Comparison of ENCODE assay signal across 9 cellular contexts in genomic region chr11:46272816-46273427, GRCh38. TPM values are rescaled to one million over a fixed set of nuclear protein-coding genes. Genes with fewer than 3 reads are reported as not detected.
A peak's percentile ranks its signal among the peaks of the same experiment; 100 is the strongest.
DNase-seq lines count a peak whose midpoint lies in the region; ATAC-seq and TF ChIP-seq lines count a peak whose summit lies in the region.
"Had no signal": no experiment of that assay in that cellular context is flagged by ENCODE, and none has a peak within 500 bp of the region (broad histone marks: within the 10 kb centered on the region; RNA-seq: fewer than 3 reads in every experiment).

No MANE protein-coding gene starts in this region.

- H3K27ac ChIP-seq in SJSA1 = peak overlapping the region; percentile 61

- no peaks in the 10 kb centered on the region; the same call in 1 of the 2 replicates for H3K36me3 ChIP-seq in SJSA1

- no peak overlapping the region for H3K4me3 Mint-ChIP-seq in activated naive CD8-positive, alpha-beta T cell treated with anti-CD3 and anti-CD28 coated beads for 36 hours
- H3K4me3 Mint-ChIP-seq in activated T-cell treated with anti-CD3 and anti-CD28 coated beads, Interleukin-2, amount 50 U/mL, for 72 hours = no peak overlapping the region
- H3K4me3 Mint-ChIP-seq: T-cell had no signal

- H3K9me3 ChIP-seq in SJSA1 (replicated peaks) = no peaks in the 10 kb centered on the region

- TF ChIP-seq CTCF in fibroblast of villous mesenchyme (IDR thresholded peaks at IDR 0.05; ENCODE audit: insufficient read depth, low read depth, low read length) = no peak

- H3K27me3 Mint-ChIP-seq in activated naive CD8-positive, alpha-beta T cell treated with anti-CD3 and anti-CD28 coated beads for 36 hours = peaks cover 13% of the 10 kb centered on the region
- H3K27me3 Mint-ChIP-seq in activated T-cell treated with anti-CD3 and anti-CD28 coated beads, Interleukin-2, amount 50 U/mL, for 72 hours (ENCODE audit: low read depth) = peaks cover 24% of the 10 kb centered on the region

- intact Hi-C loops in sciatic nerve (cut with DNase I) = no loop called here

- no peak overlapping the region for H3K27ac Mint-ChIP-seq in activated naive CD8-positive, alpha-beta T cell treated with anti-CD3 and anti-CD28 coated beads for 36 hours
- H3K27ac Mint-ChIP-seq in activated T-cell treated with anti-CD3 and anti-CD28 coated beads, Interleukin-2, amount 50 U/mL, for 72 hours = no peak overlapping the region
- H3K27ac Mint-ChIP-seq: T-cell had no signal

- H3K36me3 Mint-ChIP-seq in activated naive CD8-positive, alpha-beta T cell treated with anti-CD3 and anti-CD28 coated beads for 36 hours = no peaks in the 10 kb centered on the region
- no peaks in the 10 kb centered on the region for H3K36me3 Mint-ChIP-seq in activated T-cell treated with anti-CD3 and anti-CD28 coated beads, Interleukin-2, amount 50 U/mL, for 72 hours (ENCODE audit: insufficient read depth in 2 of 2)
- H3K36me3 Mint-ChIP-seq: T-cell had no signal

- peak; percentile 89 for ATAC-seq in sciatic nerve
- ATAC-seq in HG02852 (IDR thresholded peaks at IDR 0.05; ENCODE audit: unreplicated experiment) = no peak
- no peak for ATAC-seq in activated T-cell treated with anti-CD3 and anti-CD28 coated beads, Interleukin-2, amount 50 U/mL, for 72 hours (replicated peaks in 1 of 2)
- ATAC-seq: T-cell had no signal

- peaks cover 2% of the 10 kb centered on the region for H3K4me1 Mint-ChIP-seq in activated naive CD8-positive, alpha-beta T cell treated with anti-CD3 and anti-CD28 coated beads for 36 hours
- H3K4me1 Mint-ChIP-seq in activated T-cell treated with anti-CD3 and anti-CD28 coated beads, Interleukin-2, amount 50 U/mL, for 72 hours (ENCODE audit: low read depth) = peaks cover 11% of the 10 kb centered on the region

- no peaks in the 10 kb centered on the region for H3K27me3 ChIP-seq in SJSA1 (replicated peaks)

- H3K9me3 Mint-ChIP-seq in activated naive CD8-positive, alpha-beta T cell treated with anti-CD3 and anti-CD28 coated beads for 36 hours = no peaks in the 10 kb centered on the region
- H3K9me3 Mint-ChIP-seq in activated T-cell treated with anti-CD3 and anti-CD28 coated beads, Interleukin-2, amount 50 U/mL, for 72 hours = no peaks in the 10 kb centered on the region
- H3K9me3 Mint-ChIP-seq: T-cell had no signal

- DNase-seq in ELR (ENCODE audit: low read depth) (peak; percentile 85), SJSA1 (ENCODE audit: low read depth in 1 of 2, low spot score in 2 of 2) (peak in 1 of 2 experiments; percentile 68), fibroblast of villous mesenchyme (ENCODE audit: low read depth) (peak; percentile 94), sciatic nerve (ENCODE audit: low spot score) (peak; percentile 83), NCI-H187 (lab: John Stamatoyannopoulos, UW) (no peak)
- no peak for DNase-seq in activated naive CD8-positive, alpha-beta T cell treated with anti-CD3 and anti-CD28 coated beads for 36 hours
- DNase-seq in activated T-cell treated with anti-CD3 and anti-CD28 coated beads, Interleukin-2, amount 50 U/mL, for 72 hours = no peak
- DNase-seq: T-cell had no signal

- H3K4me3 ChIP-seq in SJSA1 (no peak overlapping the region), fibroblast of villous mesenchyme (ENCODE audit: low read depth, low read length) (no peak overlapping the region)

- peaks cover 21% of the 10 kb centered on the region for H3K4me1 ChIP-seq in SJSA1 (replicated peaks)

RNA-seq across cellular contexts. Expression of gene CREB3L1, which starts 4.5 kb away (rescaled TPM):
- 12.1 and 22.7 TPM in 2 replicates for total RNA-seq in SJSA1 (2014; rRNA removed; shearing (Covaris generic))
- total RNA-seq in fibroblast of villous mesenchyme (40.6 and 66.7 TPM in 2 replicates), sciatic nerve (20.8 TPM)
- total RNA-seq in activated naive CD8-positive, alpha-beta T cell treated with anti-CD3 and anti-CD28 coated beads for 36 hours = under 1 TPM in 1 of 2 experiments, not detected in 1; 0.12 TPM
- total RNA-seq in activated T-cell treated with anti-CD3 and anti-CD28 coated beads, Interleukin-2, amount 50 U/mL, for 72 hours = not detected

Comparison
In these comparisons a context has a peak if more than half of its experiments do, and no peak if none do; other contexts are left out.
1. DNase-seq: peak in ELR (single experiment), fibroblast of villous mesenchyme (single experiment) and sciatic nerve (single experiment); none in NCI-H187 (0 of 2), activated naive CD8-positive, alpha-beta T cell treated with anti-CD3 and anti-CD28 coated beads for 36 hours (single experiment) and activated T-cell treated with anti-CD3 and anti-CD28 coated beads, Interleukin-2, amount 50 U/mL, for 72 hours (0 of 2).
2. RNA of gene CREB3L1, which starts 4.5 kb away (total RNA-seq): 40.6 to 66.7 TPM in fibroblast of villous mesenchyme, 12.1 to 22.7 TPM in SJSA1 and 20.8 TPM in sciatic nerve (single experiment); not detected in activated T-cell treated with anti-CD3 and anti-CD28 coated beads, Interleukin-2, amount 50 U/mL, for 72 hours and 0.12 TPM in activated naive CD8-positive, alpha-beta T cell treated with anti-CD3 and anti-CD28 coated beads for 36 hours; every median in the first group is over 10 times any median in the second.